ENCODE assay signal across 15 cellular contexts in the genomic region with DNA sequence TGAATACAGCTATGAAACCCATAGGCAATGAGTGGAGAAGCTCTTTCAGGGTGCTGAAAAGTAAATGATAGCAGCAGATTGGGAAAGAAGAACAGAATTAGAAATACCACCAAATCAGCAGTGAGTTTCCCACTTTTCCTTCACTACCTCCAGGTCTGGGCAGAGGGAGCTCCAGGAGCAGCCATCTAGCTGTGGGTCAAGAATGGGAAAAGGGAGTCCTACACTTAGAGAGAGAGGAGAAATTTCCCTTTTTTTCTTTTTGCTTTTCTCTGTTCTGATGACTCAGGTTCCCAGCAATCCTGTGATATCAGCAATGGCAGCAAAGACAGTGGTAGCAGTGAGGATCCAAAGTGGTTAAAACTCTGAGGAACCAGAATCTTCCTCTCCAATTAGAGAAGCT.
"Had no signal": no experiment of that assay in that cellular context is flagged by ENCODE, and none has a peak within 500 bp of the region (broad histone marks: within the 10 kb centered on the region; RNA-seq: fewer than 3 reads in every experiment).

No MANE protein-coding gene starts in this region.

- DNase-seq: activated CD4-positive, alpha-beta T cell treated with anti-CD3 and anti-CD28 coated beads for 1 hour; activated CD4-positive, alpha-beta T cell treated with anti-CD3 and anti-CD28 coated beads, Interleukin-2, amount 50 U/mL, for 48 hours; activated CD8-positive, alpha-beta memory T cell treated with anti-CD3 and anti-CD28 coated beads, Interleukin-2, amount 10 ng/mL, durations not matched to agents 7 days and 5 days; activated effector memory CD4-positive, alpha-beta T cell treated with Interleukin-2 at 50 U/mL for 16 hours; activated T-cell treated with anti-CD3 and anti-CD28 coated beads, Interleukin-2, amount 50 U/mL, for 24 hours; dorsolateral prefrontal cortex; esophagus squamous epithelium; foreskin fibroblast; islet precursor cell; left ventricle myocardium inferior; tibial artery had no signal

- H3K27ac Mint-ChIP-seq: activated CD8-positive, alpha-beta memory T cell treated with anti-CD3 and anti-CD28 coated beads, Interleukin-2, amount 10 ng/mL, durations not matched to agents 7 days and 5 days; activated naive CD4-positive, alpha-beta T cell treated with anti-CD3 and anti-CD28 coated beads, Interleukin-2, amount 50 U/mL, for 24 hours; activated T-cell treated with anti-CD3 and anti-CD28 coated beads, Interleukin-2, amount 50 U/mL, for 24 hours; stimulated activated effector memory CD8-positive, alpha-beta T cell treated with anti-CD3 and anti-CD28 coated beads, Interleukin-12 subunit alpha, Interleukin-12 subunit beta, amount 100 ng/mL, for 72 hours had no signal

- ATAC-seq: activated CD8-positive, alpha-beta memory T cell treated with anti-CD3 and anti-CD28 coated beads, Interleukin-2, amount 10 ng/mL, durations not matched to agents 7 days and 5 days; stimulated activated effector memory CD8-positive, alpha-beta T cell treated with anti-CD3 and anti-CD28 coated beads, Interleukin-12 subunit alpha, Interleukin-12 subunit beta, amount 100 ng/mL, for 72 hours had no signal

- H3K4me3 ChIP-seq: dorsolateral prefrontal cortex, esophagus squamous epithelium, left ventricle myocardium inferior, skin epidermis, tibial artery, vagina had no signal

- H3K36me3 Mint-ChIP-seq: activated CD8-positive, alpha-beta memory T cell treated with anti-CD3 and anti-CD28 coated beads, Interleukin-2, amount 10 ng/mL, durations not matched to agents 7 days and 5 days; activated naive CD4-positive, alpha-beta T cell treated with anti-CD3 and anti-CD28 coated beads, Interleukin-2, amount 50 U/mL, for 24 hours; stimulated activated effector memory CD8-positive, alpha-beta T cell treated with anti-CD3 and anti-CD28 coated beads, Interleukin-12 subunit alpha, Interleukin-12 subunit beta, amount 100 ng/mL, for 72 hours had no signal

- H3K4me1 ChIP-seq: esophagus squamous epithelium, left ventricle myocardium inferior, tibial artery, vagina had no signal

- H3K4me1 Mint-ChIP-seq: activated CD8-positive, alpha-beta memory T cell treated with anti-CD3 and anti-CD28 coated beads, Interleukin-2, amount 10 ng/mL, durations not matched to agents 7 days and 5 days; activated naive CD4-positive, alpha-beta T cell treated with anti-CD3 and anti-CD28 coated beads, Interleukin-2, amount 50 U/mL, for 24 hours; stimulated activated effector memory CD8-positive, alpha-beta T cell treated with anti-CD3 and anti-CD28 coated beads, Interleukin-12 subunit alpha, Interleukin-12 subunit beta, amount 100 ng/mL, for 72 hours had no signal

- H3K9me3 ChIP-seq: vagina had no signal

- H3K27ac ChIP-seq: dorsolateral prefrontal cortex, esophagus squamous epithelium, left ventricle myocardium inferior, skin epidermis, tibial artery, vagina had no signal

- H3K27me3 ChIP-seq: dorsolateral prefrontal cortex, esophagus squamous epithelium, tibial artery, vagina had no signal

- H3K4me3 Mint-ChIP-seq: activated CD8-positive, alpha-beta memory T cell treated with anti-CD3 and anti-CD28 coated beads, Interleukin-2, amount 10 ng/mL, durations not matched to agents 7 days and 5 days; activated naive CD4-positive, alpha-beta T cell treated with anti-CD3 and anti-CD28 coated beads, Interleukin-2, amount 50 U/mL, for 24 hours; activated T-cell treated with anti-CD3 and anti-CD28 coated beads, Interleukin-2, amount 50 U/mL, for 24 hours; stimulated activated effector memory CD8-positive, alpha-beta T cell treated with anti-CD3 and anti-CD28 coated beads, Interleukin-12 subunit alpha, Interleukin-12 subunit beta, amount 100 ng/mL, for 72 hours had no signal

- H3K36me3 ChIP-seq: esophagus squamous epithelium, left ventricle myocardium inferior, tibial artery, vagina had no signal

- H3K27me3 Mint-ChIP-seq: activated CD8-positive, alpha-beta memory T cell treated with anti-CD3 and anti-CD28 coated beads, Interleukin-2, amount 10 ng/mL, durations not matched to agents 7 days and 5 days; activated naive CD4-positive, alpha-beta T cell treated with anti-CD3 and anti-CD28 coated beads, Interleukin-2, amount 50 U/mL, for 24 hours; activated T-cell treated with anti-CD3 and anti-CD28 coated beads, Interleukin-2, amount 50 U/mL, for 24 hours had no signal
